In genomic region chr21:42765656-42766055, GRCh38 we compare ENCODE assay signal across 26 cellular contexts.
"Had no signal": no experiment of that assay in that cellular context is flagged by ENCODE, and none has a peak within 500 bp of the region (broad histone marks: within the 10 kb centered on the region; RNA-seq: fewer than 3 reads in every experiment).

No MANE protein-coding gene starts in this region.

- H3K4me3 Mint-ChIP-seq: activated CD4-positive, alpha-beta memory T cell treated with anti-CD3 and anti-CD28 coated beads for 36 hours; activated CD4-positive, alpha-beta T cell treated with anti-CD3 and anti-CD28 coated beads, Interleukin-2, amount 10 ng/mL, durations not matched to agents 24 days and 14 days; activated CD8-positive, alpha-beta memory T cell treated with anti-CD3 and anti-CD28 coated beads, Interleukin-2, amount 10 ng/mL, durations not matched to agents 7 days and 5 days; activated CD8-positive, alpha-beta T cell treated with anti-CD3 and anti-CD28 coated beads, Interleukin-2, amount 10 ng/mL, durations not matched to agents 7 days and 5 days; activated naive CD8-positive, alpha-beta T cell; activated T-cell treated with anti-CD3 and anti-CD28 coated beads, Interleukin-2, amount 50 U/mL, for 24 hours; activated T-helper 17 cell treated with anti-CD3 and anti-CD28 coated beads, Interleukin-2, amount 50 U/mL, for 72 hours; central memory CD8-positive, alpha-beta T cell; dendritic cell treated with granulocyte-macrophage colony-stimulating factor and Interleukin-4, amounts not matched to agents 40 ng/mL and 50 ng/mL, for 4 days; endodermal cell; WTC11 had no signal

- H3K4me1 Mint-ChIP-seq: activated CD4-positive, alpha-beta T cell treated with anti-CD3 and anti-CD28 coated beads, Interleukin-2, amount 10 ng/mL, durations not matched to agents 24 days and 14 days; activated T-helper 17 cell treated with anti-CD3 and anti-CD28 coated beads, Interleukin-2, amount 50 U/mL, for 72 hours; central memory CD8-positive, alpha-beta T cell; WTC11 had no signal

- H3K27me3 ChIP-seq: brain microvascular endothelial cell, dorsolateral prefrontal cortex had no signal

- H3K27me3 Mint-ChIP-seq: activated CD4-positive, alpha-beta memory T cell treated with anti-CD3 and anti-CD28 coated beads for 36 hours; activated CD4-positive, alpha-beta T cell treated with anti-CD3 and anti-CD28 coated beads, Interleukin-2, amount 10 ng/mL, durations not matched to agents 24 days and 14 days; activated CD8-positive, alpha-beta memory T cell treated with anti-CD3 and anti-CD28 coated beads, Interleukin-2, amount 10 ng/mL, durations not matched to agents 7 days and 5 days; activated naive CD8-positive, alpha-beta T cell; activated T-cell treated with anti-CD3 and anti-CD28 coated beads, Interleukin-2, amount 50 U/mL, for 24 hours; activated T-helper 17 cell treated with anti-CD3 and anti-CD28 coated beads, Interleukin-2, amount 50 U/mL, for 72 hours; dendritic cell treated with granulocyte-macrophage colony-stimulating factor and Interleukin-4, amounts not matched to agents 40 ng/mL and 50 ng/mL, for 4 days had no signal

- H3K36me3 Mint-ChIP-seq: activated CD8-positive, alpha-beta memory T cell treated with anti-CD3 and anti-CD28 coated beads, Interleukin-2, amount 10 ng/mL, durations not matched to agents 7 days and 5 days had no signal

- ATAC-seq: activated CD8-positive, alpha-beta memory T cell treated with anti-CD3 and anti-CD28 coated beads, Interleukin-2, amount 10 ng/mL, durations not matched to agents 7 days and 5 days; activated CD8-positive, alpha-beta T cell treated with anti-CD3 and anti-CD28 coated beads, Interleukin-2, amount 10 ng/mL, durations not matched to agents 7 days and 5 days; activated T-helper 17 cell treated with anti-CD3 and anti-CD28 coated beads, Interleukin-2, amount 50 U/mL, for 72 hours; esophagus mucosa; WTC11 had no signal

- DNase-seq: activated CD4-positive, alpha-beta memory T cell treated with anti-CD3 and anti-CD28 coated beads for 36 hours; activated CD4-positive, alpha-beta T cell treated with anti-CD3 and anti-CD28 coated beads for 1 hour; activated CD4-positive, alpha-beta T cell treated with anti-CD3 and anti-CD28 coated beads, Interleukin-2, amount 10 ng/mL, durations not matched to agents 24 days and 14 days; activated CD8-positive, alpha-beta memory T cell treated with anti-CD3 and anti-CD28 coated beads, Interleukin-2, amount 10 ng/mL, durations not matched to agents 7 days and 5 days; activated CD8-positive, alpha-beta memory T cell treated with anti-CD3 and anti-CD28 coated beads, Interleukin-2, amount 50 U/mL, for 4 hours; activated CD8-positive, alpha-beta T cell treated with anti-CD3 and anti-CD28 coated beads, Interleukin-2, amount 10 ng/mL, durations not matched to agents 7 days and 5 days; activated effector memory CD4-positive, alpha-beta T cell treated with Interleukin-2 at 50 U/mL for 16 hours; activated gamma-delta T cell treated with Interleukin-2 at 50 U/mL for 16 hours; activated naive CD4-positive, alpha-beta T cell treated with anti-CD3 and anti-CD28 coated beads, Interleukin-2, amount 50 U/mL, for 16 hours; activated naive CD4-positive, alpha-beta T cell treated with Interleukin-2 at 50 U/mL for 16 hours; activated T-cell treated with anti-CD3 and anti-CD28 coated beads, Interleukin-2, amount 50 U/mL, for 24 hours; amniotic stem cell; anterior cingulate cortex; brain microvascular endothelial cell; dorsolateral prefrontal cortex; effector memory CD4-positive, alpha-beta T cell; endodermal cell; foreskin fibroblast; T-helper 2 cell had no signal

- H3K9me3 Mint-ChIP-seq: activated CD4-positive, alpha-beta memory T cell treated with anti-CD3 and anti-CD28 coated beads for 36 hours; activated CD4-positive, alpha-beta T cell treated with anti-CD3 and anti-CD28 coated beads, Interleukin-2, amount 10 ng/mL, durations not matched to agents 24 days and 14 days; activated T-cell treated with anti-CD3 and anti-CD28 coated beads, Interleukin-2, amount 50 U/mL, for 24 hours; activated T-helper 17 cell treated with anti-CD3 and anti-CD28 coated beads, Interleukin-2, amount 50 U/mL, for 72 hours; central memory CD8-positive, alpha-beta T cell; dendritic cell treated with granulocyte-macrophage colony-stimulating factor and Interleukin-4, amounts not matched to agents 40 ng/mL and 50 ng/mL, for 4 days; endodermal cell; WTC11 had no signal

- H3K27ac ChIP-seq: brain microvascular endothelial cell, coronary artery, dorsolateral prefrontal cortex had no signal

- H3K36me3 ChIP-seq: brain microvascular endothelial cell had no signal

- H3K27ac Mint-ChIP-seq: activated CD4-positive, alpha-beta memory T cell treated with anti-CD3 and anti-CD28 coated beads for 36 hours; activated CD4-positive, alpha-beta T cell treated with anti-CD3 and anti-CD28 coated beads, Interleukin-2, amount 10 ng/mL, durations not matched to agents 24 days and 14 days; activated CD8-positive, alpha-beta memory T cell treated with anti-CD3 and anti-CD28 coated beads, Interleukin-2, amount 10 ng/mL, durations not matched to agents 7 days and 5 days; activated CD8-positive, alpha-beta T cell treated with anti-CD3 and anti-CD28 coated beads, Interleukin-2, amount 10 ng/mL, durations not matched to agents 7 days and 5 days; activated naive CD8-positive, alpha-beta T cell; activated T-cell treated with anti-CD3 and anti-CD28 coated beads, Interleukin-2, amount 50 U/mL, for 24 hours; dendritic cell treated with granulocyte-macrophage colony-stimulating factor and Interleukin-4, amounts not matched to agents 40 ng/mL and 50 ng/mL, for 4 days; endodermal cell; WTC11 had no signal

- H3K4me3 ChIP-seq: coronary artery, dorsolateral prefrontal cortex had no signal
